ENCODE assay signal across 8 cellular contexts in genomic region chr16:54927125-54928015, GRCh38. TPM values are rescaled to one million over a fixed set of nuclear protein-coding genes. Genes with fewer than 3 reads are reported as not detected.
DNase-seq lines count a peak whose midpoint lies in the region; ATAC-seq and TF ChIP-seq lines count a peak whose summit lies in the region.

No MANE protein-coding gene starts in this region.

- H3K4me3 Mint-ChIP-seq in Caco-2 (ENCODE audit: unreplicated experiment), result peak overlapping the region; percentile 96
- peak overlapping the region; percentile 79 for H3K4me3 Mint-ChIP-seq in natural killer cell treated with Interleukin-12 subunit alpha and Interleukin-12 subunit beta and Interleukin-15 and Interleukin-18, amount 100 ng/mL, for 72 hours

- no peaks in the 10 kb centered on the region for H3K27me3 Mint-ChIP-seq in Caco-2 (ENCODE audit: insufficient read depth, unreplicated experiment)
- peaks cover 43 to 51% of the 10 kb centered on the region in 2 donors for H3K27me3 Mint-ChIP-seq in natural killer cell treated with Interleukin-12 subunit alpha and Interleukin-12 subunit beta and Interleukin-15 and Interleukin-18, amount 100 ng/mL, for 72 hours

- no peaks in the 10 kb centered on the region for H3K9me3 Mint-ChIP-seq in Caco-2 (ENCODE audit: unreplicated experiment)
- H3K9me3 Mint-ChIP-seq in natural killer cell treated with Interleukin-12 subunit alpha and Interleukin-12 subunit beta and Interleukin-15 and Interleukin-18, amount 100 ng/mL, for 72 hours, result no peaks in the 10 kb centered on the region

- H3K27me3 ChIP-seq in Caco-2 (replicated peaks; ENCODE audit: control insufficient read depth, insufficient read depth, low read length), result no peaks in the 10 kb centered on the region

- POLR2A ChIA-PET in Caco-2 (lab: Charles Lee), result interaction anchor here (0.6 kb wide), 1 partner anchor 61 kb away, joined by 3 read pairs; no protein-coding TSS in a partner anchor

- intact Hi-C loops in Caco-2 (cut with micrococcal nuclease; ENCODE audit: unreplicated experiment), result loop anchor here (2.0 to 5.0 kb wide), 7 partner anchors 110 to 1150 kb away; no protein-coding TSS in a partner anchor

- TSS peak; percentile 25 for BruUV-seq in Caco-2 (replicated peaks; lab: Mats Ljungman, UMichigan)

- H3K36me3 Mint-ChIP-seq in Caco-2 (ENCODE audit: insufficient read depth, unreplicated experiment), result peaks cover 48% of the 10 kb centered on the region
- peaks cover 6% of the 10 kb centered on the region for H3K36me3 Mint-ChIP-seq in natural killer cell treated with Interleukin-12 subunit alpha and Interleukin-12 subunit beta and Interleukin-15 and Interleukin-18, amount 100 ng/mL, for 72 hours

- H3K4me3 ChIP-seq in Caco-2 (ENCODE audit: low read depth, low read length), result peak overlapping the region; percentile 76

- peaks cover 30% of the 10 kb centered on the region for H3K4me1 ChIP-seq in Caco-2

- no peaks in the 10 kb centered on the region for H3K9me3 ChIP-seq in Caco-2

- TF ChIP-seq CTCF in Caco-2 (IDR thresholded peaks at IDR 0.05; ENCODE audit: insufficient read depth in 1 of 2, low read depth in 1 of 2, low read length in 1 of 2, severe bottlenecking in 1 of 2, unreplicated experiment in 1 of 2), result no peak

- no peak for ATAC-seq in natural killer cell treated with Interleukin-12 subunit alpha and Interleukin-12 subunit beta and Interleukin-15 and Interleukin-18, amount 100 ng/mL, for 72 hours

- peaks cover 22% of the 10 kb centered on the region for H3K4me1 Mint-ChIP-seq in Caco-2 (ENCODE audit: low read depth, unreplicated experiment)
- peaks cover 18 to 20% of the 10 kb centered on the region in 2 donors for H3K4me1 Mint-ChIP-seq in natural killer cell treated with Interleukin-12 subunit alpha and Interleukin-12 subunit beta and Interleukin-15 and Interleukin-18, amount 100 ng/mL, for 72 hours (ENCODE audit: low read depth in 2 of 2)

- peaks cover 1% of the 10 kb centered on the region; the same call in 1 of the 2 replicates for H3K36me3 ChIP-seq in Caco-2 (ENCODE audit: control insufficient read depth, insufficient read depth, low read length)

- DNase-seq in Caco-2, result peak in 1 of 2 experiments; percentile 73
- peak; percentile 54 for DNase-seq in MV-4-11 (lab: John Stamatoyannopoulos, UW)
- DNase-seq in astrocyte of the hippocampus (ENCODE audit: low read depth, low spot score), result peak; percentile 1
- DNase-seq in natural killer cell treated with Interleukin-12 subunit alpha and Interleukin-12 subunit beta and Interleukin-15 and Interleukin-18, amount 100 ng/mL, for 72 hours (ENCODE audit: low spot score), result no peak
- no peak for DNase-seq in HuH-7.5 (ENCODE audit: low spot score)
- DNase-seq in central memory CD4-positive, alpha-beta T cell, result no peak
- DNase-seq in NCI-H2081 treated with DMSO at 0.1 percent for 48 hours (lab: John Stamatoyannopoulos, UW), result no peak
- DNase-seq in HUDEP-2 (lab: John Stamatoyannopoulos, UW; ENCODE audit: unreplicated experiment in 76 of 76), result no peak

- CTCF ChIA-PET in Caco-2 (lab: Charles Lee), result interaction anchor here (0.7 to 0.9 kb wide), 2 partner anchors 299 to 388 kb away, joined by 4 read pairs; no protein-coding TSS in a partner anchor

- H3K27ac Mint-ChIP-seq in Caco-2 (ENCODE audit: unreplicated experiment), result peak overlapping the region; percentile 97
- peak overlapping the region; percentile 31 to 69 for H3K27ac Mint-ChIP-seq in natural killer cell treated with Interleukin-12 subunit alpha and Interleukin-12 subunit beta and Interleukin-15 and Interleukin-18, amount 100 ng/mL, for 72 hours

RNA-seq across cellular contexts. Expression of gene IRX5, which starts 3.3 kb away (rescaled TPM):
- total RNA-seq in Caco-2 (2022), result 27.7 and 28.7 TPM in 2 replicates
- not detected for total RNA-seq in natural killer cell treated with Interleukin-12 subunit alpha and Interleukin-12 subunit beta and Interleukin-15 and Interleukin-18, amount 100 ng/mL, for 72 hours

Comparison
In these comparisons a context has a peak if more than half of its experiments do, and no peak if none do; other contexts are left out.
1. DNase-seq: peak in MV-4-11 (single experiment) and astrocyte of the hippocampus (single experiment); none in natural killer cell treated with Interleukin-12 subunit alpha and Interleukin-12 subunit beta and Interleukin-15 and Interleukin-18, amount 100 ng/mL, for 72 hours (single experiment), HuH-7.5 (single experiment), central memory CD4-positive, alpha-beta T cell (single experiment), NCI-H2081 treated with DMSO at 0.1 percent for 48 hours (single experiment) and HUDEP-2 (0 of 76).
2. RNA of gene IRX5, which starts 3.3 kb away (total RNA-seq): 27.7 to 28.7 TPM in Caco-2; not detected in natural killer cell treated with Interleukin-12 subunit alpha and Interleukin-12 subunit beta and Interleukin-15 and Interleukin-18, amount 100 ng/mL, for 72 hours; every median in the first group is over 10 times any median in the second.